10 cellular contexts compared by ENCODE assay signal in genomic region chr4:48602222-48602621, GRCh38.
DNase-seq lines count a peak whose midpoint lies in the region; ATAC-seq, FAIRE-seq and TF ChIP-seq lines count a peak whose summit lies in the region.
"Had no signal": no experiment of that assay in that cellular context is flagged by ENCODE, and none has a peak within 500 bp of the region (broad histone marks: within the 10 kb centered on the region; RNA-seq: fewer than 3 reads in every experiment).

No MANE protein-coding gene starts in this region.

- DNase-seq in GM04504 (ENCODE audit: low read depth) (peak; percentile 26), NCI-H526 (lab: John Stamatoyannopoulos, UW) (peak; percentile 49 to 62), epithelial cell of esophagus (ENCODE audit: low read depth) (peak; percentile 65), pancreas (no peak), HepG2 (ENCODE audit: low spot score) (no peak)
- no peak for DNase-seq in activated CD4-positive, CD25-positive, alpha-beta regulatory T cell (lab: John Stamatoyannopoulos, UW)
- DNase-seq: adrenal gland had no signal

- H3K4me2 ChIP-seq in HepG2 (ENCODE audit: low read depth, low read length) = no peak overlapping the region

- no peak for TF ChIP-seq CTCF in epithelial cell of esophagus (IDR thresholded peaks at IDR 0.05; ENCODE audit: insufficient read depth, low read depth, low read length, missing control alignments)
- no peak for TF ChIP-seq CTCF in pancreas (IDR thresholded peaks at IDR 0.05)
- TF ChIP-seq CTCF in HepG2 (CRISPR knock-in tag; IDR thresholded peaks at IDR 0.05) = no peak

- no peaks in the 10 kb centered on the region for H3K9me3 ChIP-seq in pancreas
- no peaks in the 10 kb centered on the region for H3K9me3 ChIP-seq in HepG2 (ENCODE audit: low read length)
- H3K9me3 ChIP-seq: adrenal gland had no signal

- CTCF ChIA-PET in HepG2 (lab: Yijun Ruan, JAX; ENCODE audit: low intra/inter-chr PET ratio, low total read pairs) = no interaction called here

- in situ Hi-C loops in HepG2 (cut with HindIII; ENCODE audit: extremely low pct_ligation_motif_present, low pct_unique_long_range_greater_than_20kb) = no loop called here

- FAIRE-seq in pancreas (lab: Jason Lieb, UNC) (no peak), HepG2 (lab: Jason Lieb, UNC) (no peak)
- FAIRE-seq: GM18507 had no signal

- BruUV-seq in HepG2 (replicated peaks; lab: Mats Ljungman, UMichigan) = no TSS peak

- H3K27me3 ChIP-seq in pancreas (no peaks in the 10 kb centered on the region), HepG2 (ENCODE audit: control insufficient read depth in 1 of 2, insufficient read depth in 2 of 2, low read length in 2 of 2) (no peaks in the 10 kb centered on the region)
- H3K27me3 ChIP-seq: adrenal gland had no signal

- no peak for TF ChIP-seq RAD21 in HepG2 (CRISPR knock-in tag; IDR thresholded peaks at IDR 0.05)

- TF ChIP-seq POLR2A in HepG2 (IDR thresholded peaks at IDR 0.05; ENCODE audit: insufficient read depth in 1 of 2, low read depth in 2 of 2, low read length in 2 of 2) = no peak

- TF ChIP-seq EP300 in HepG2 (IDR thresholded peaks at IDR 0.05; ENCODE audit: low read depth in 2 of 2, low read length in 2 of 2) (no peak), HepG2 (CRISPR knock-in tag; IDR thresholded peaks at IDR 0.05; ENCODE audit: borderline replicate concordance) (no peak)

- POLR2A ChIA-PET in HepG2 (lab: Yijun Ruan, JAX) = no interaction called here

- no peaks in the 10 kb centered on the region for H4K20me1 ChIP-seq in HepG2 (ENCODE audit: insufficient read depth, low read length)

- H3K4me1 ChIP-seq in pancreas (peaks cover 17 to 35% (median 32%) of the 10 kb centered on the region in 3 donors), HepG2 (ENCODE audit: insufficient read depth, low read length) (peaks cover 36% of the 10 kb centered on the region)
- H3K4me1 ChIP-seq: adrenal gland had no signal

- no peaks in the 10 kb centered on the region for H3K79me2 ChIP-seq in HepG2 (ENCODE audit: insufficient read depth, low read length)

- H3K4me3 ChIP-seq in epithelial cell of esophagus (ENCODE audit: low read length) (no peak overlapping the region), pancreas (no peak overlapping the region), HepG2 (replicated peaks in 1 of 3; ENCODE audit: insufficient read depth in 1 of 3, low read depth in 2 of 3, low read length in 3 of 3) (no peak overlapping the region)
- H3K4me3 ChIP-seq: adrenal gland had no signal

- H3K27ac ChIP-seq in pancreas = peak overlapping the region in 2 of 4 donors; percentile 56 to 62
- H3K27ac ChIP-seq in HepG2 (ENCODE audit: extremely low read length, insufficient read depth, low read length) = no peak overlapping the region
- H3K27ac ChIP-seq: adrenal gland had no signal

- 21 to 34% methylated on average over 3 of the region's 3 CpGs for WGBS in pancreas, 2 donors
- WGBS in HepG2 (ENCODE audit: low lambda C conversion rate) = 81% methylated on average over 3 of the region's 3 CpGs

- peak in 3 of 4 donors; percentile 37 to 68 (median 51) for ATAC-seq in pancreas
- ATAC-seq in GM21381 (IDR thresholded peaks at IDR 0.05; ENCODE audit: unreplicated experiment) = no peak
- ATAC-seq in GM19035 (IDR thresholded peaks at IDR 0.05; ENCODE audit: unreplicated experiment) = no peak
- ATAC-seq in HepG2 = no peak

- H3K36me3 ChIP-seq in pancreas = peaks cover 0 to 4% (median 0%) of the 10 kb centered on the region in 3 donors
- H3K36me3 ChIP-seq in HepG2 (replicated peaks in 1 of 2; ENCODE audit: control insufficient read depth in 1 of 2, insufficient read depth in 2 of 2, low read length in 2 of 2) = no peaks in the 10 kb centered on the region
- H3K36me3 ChIP-seq: adrenal gland had no signal

- no peak overlapping the region for H3K9ac ChIP-seq in HepG2 (ENCODE audit: insufficient read depth, low read depth, low read length)

- intact Hi-C loops in pancreas (cut with DNase I) = no loop called here
- intact Hi-C loops in HepG2 (cut with micrococcal nuclease; ENCODE audit: unreplicated experiment) = loop anchor here (2.0 to 5.0 kb wide), 2 partner anchors 21 to 180 kb away; partner anchors contain the start of gene FRYL

- no peak overlapping the region for H2AFZ ChIP-seq in HepG2 (ENCODE audit: low read length)

TF ChIP-seq in HepG2, 621 proteins besides CTCF, POLR2A, EP300 and RAD21:
- TF ChIP-seq REL (CRISPR knock-in tag; conservative IDR thresholded peaks at IDR 0.05) = no peak
- TF ChIP-seq, protein P1, sequence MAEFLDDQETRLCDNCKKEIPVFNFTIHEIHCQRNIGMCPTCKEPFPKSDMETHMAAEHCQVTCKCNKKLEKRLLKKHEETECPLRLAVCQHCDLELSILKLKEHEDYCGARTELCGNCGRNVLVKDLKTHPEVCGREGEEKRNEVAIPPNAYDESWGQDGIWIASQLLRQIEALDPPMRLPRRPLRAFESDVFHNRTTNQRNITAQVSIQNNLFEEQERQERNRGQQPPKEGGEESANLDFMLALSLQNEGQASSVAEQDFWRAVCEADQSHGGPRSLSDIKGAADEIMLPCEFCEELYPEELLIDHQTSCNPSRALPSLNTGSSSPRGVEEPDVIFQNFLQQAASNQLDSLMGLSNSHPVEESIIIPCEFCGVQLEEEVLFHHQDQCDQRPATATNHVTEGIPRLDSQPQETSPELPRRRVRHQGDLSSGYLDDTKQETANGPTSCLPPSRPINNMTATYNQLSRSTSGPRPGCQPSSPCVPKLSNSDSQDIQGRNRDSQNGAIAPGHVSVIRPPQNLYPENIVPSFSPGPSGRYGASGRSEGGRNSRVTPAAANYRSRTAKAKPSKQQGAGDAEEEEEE (CRISPR knock-in tag; IDR thresholded peaks at IDR 0.05; ENCODE audit: borderline replicate concordance) = no peak
- TF ChIP-seq SSRP1 (CRISPR knock-in tag; IDR thresholded peaks at IDR 0.05) = no peak
- TF ChIP-seq POLR2AphosphoS2 (IDR thresholded peaks at IDR 0.05; ENCODE audit: low read depth, low read length) = no peak

Comparison
In these comparisons a context has a peak if more than half of its experiments do, and no peak if none do; other contexts are left out.
1. DNase-seq: peak in GM04504 (single experiment), NCI-H526 (2 of 2) and epithelial cell of esophagus (single experiment); none in pancreas (0 of 6), activated CD4-positive, CD25-positive, alpha-beta regulatory T cell (0 of 4) and HepG2 (single experiment).
2. ATAC-seq: peak in pancreas (3 of 4); none in GM21381 (single experiment), GM19035 (single experiment) and HepG2 (single experiment).